In the genomic region with DNA sequence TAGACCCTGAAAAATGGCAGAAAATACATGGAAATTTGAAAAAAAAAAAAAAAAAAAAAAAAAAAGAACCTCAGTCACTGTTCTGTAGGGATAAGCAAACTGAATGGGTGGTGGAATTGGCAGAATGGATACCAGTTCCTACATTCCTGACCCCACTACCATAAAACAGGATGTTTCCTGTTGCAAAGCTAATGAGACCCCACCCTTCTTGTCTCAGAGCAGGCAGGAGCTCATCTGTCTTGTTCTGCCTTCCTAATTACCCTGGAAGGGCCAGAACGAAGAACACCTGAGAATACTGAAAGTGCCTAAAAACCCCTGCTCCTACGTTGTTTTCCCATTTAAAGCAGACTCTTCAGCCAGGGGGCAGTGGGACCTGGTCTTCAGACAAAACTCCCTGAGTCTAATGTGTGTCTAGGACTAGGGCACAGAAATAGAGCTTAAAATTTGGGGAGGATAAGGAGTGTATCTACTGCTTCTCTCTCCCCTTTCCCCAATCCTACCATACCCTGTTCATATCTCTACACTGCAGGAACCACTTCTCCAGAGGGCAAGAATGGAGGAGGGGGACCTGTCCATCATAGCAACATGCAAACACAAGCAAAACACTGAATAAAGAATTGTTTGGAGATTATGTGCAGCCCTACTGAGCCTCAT, we compare ENCODE assay signal across 15 cellular contexts. TPM values are rescaled to one million over a fixed set of nuclear protein-coding genes. Genes with fewer than 3 reads are reported as not detected.
DNase-seq lines count a peak whose midpoint lies in the region; ATAC-seq and TF ChIP-seq lines count a peak whose summit lies in the region.
"Had no signal": no experiment of that assay in that cellular context is flagged by ENCODE, and none has a peak within 500 bp of the region (broad histone marks: within the 10 kb centered on the region; RNA-seq: fewer than 3 reads in every experiment).

No MANE protein-coding gene starts in this region.

- H3K9me3 Mint-ChIP-seq in activated T-cell treated with anti-CD3 and anti-CD28 coated beads, Interleukin-2, amount 50 U/mL, for 24 hours, result no peaks in the 10 kb centered on the region
- H3K9me3 Mint-ChIP-seq in activated naive CD8-positive, alpha-beta T cell treated with anti-CD3 and anti-CD28 coated beads, Interleukin-2, amount 50 U/mL, for 24 hours, result no peaks in the 10 kb centered on the region
- H3K9me3 Mint-ChIP-seq in natural killer cell treated with Interleukin-12 subunit alpha and Interleukin-12 subunit beta and Interleukin-15 and Interleukin-18, amount 100 ng/mL, for 72 hours, result no peaks in the 10 kb centered on the region

- H3K4me1 Mint-ChIP-seq in activated T-cell treated with anti-CD3 and anti-CD28 coated beads, Interleukin-2, amount 50 U/mL, for 24 hours (ENCODE audit: low read depth), result peaks cover 82% of the 10 kb centered on the region
- peaks cover 57% of the 10 kb centered on the region for H3K4me1 Mint-ChIP-seq in activated naive CD8-positive, alpha-beta T cell treated with anti-CD3 and anti-CD28 coated beads, Interleukin-2, amount 50 U/mL, for 24 hours
- H3K4me1 Mint-ChIP-seq in natural killer cell treated with Interleukin-12 subunit alpha and Interleukin-12 subunit beta and Interleukin-15 and Interleukin-18, amount 100 ng/mL, for 72 hours (ENCODE audit: low read depth in 2 of 2), result peaks cover 60 to 64% of the 10 kb centered on the region in 2 donors

- CTCF ChIA-PET in HEK293T (lab: Yijun Ruan, JAX), result interaction anchor here (0.5 to 0.6 kb wide), 2 partner anchors 18 to 27 kb away, joined by 3 read pairs; no protein-coding TSS in a partner anchor

- H3K27ac ChIP-seq in foreskin keratinocyte, result no peak overlapping the region
- H3K27ac ChIP-seq: prostate gland, SJSA1 had no signal

- POLR2A ChIA-PET in HEK293T (lab: Yijun Ruan, JAX), result interaction anchor here (6.4 kb wide), 1 partner anchor 9 kb away, joined by 53 read pairs; a partner anchor contains a TSS

- H3K27me3 Mint-ChIP-seq in activated T-cell treated with anti-CD3 and anti-CD28 coated beads, Interleukin-2, amount 50 U/mL, for 24 hours, result no peaks in the 10 kb centered on the region
- H3K27me3 Mint-ChIP-seq in activated naive CD8-positive, alpha-beta T cell treated with anti-CD3 and anti-CD28 coated beads, Interleukin-2, amount 50 U/mL, for 24 hours, result no peaks in the 10 kb centered on the region
- no peaks in the 10 kb centered on the region for H3K27me3 Mint-ChIP-seq in natural killer cell treated with Interleukin-12 subunit alpha and Interleukin-12 subunit beta and Interleukin-15 and Interleukin-18, amount 100 ng/mL, for 72 hours

- H3K4me1 ChIP-seq in foreskin keratinocyte, result peaks cover 8% of the 10 kb centered on the region

- TF ChIP-seq CTCF in foreskin keratinocyte (conservative IDR thresholded peaks at IDR 0.05), result no peak

- no peak for ATAC-seq in activated naive CD8-positive, alpha-beta T cell treated with anti-CD3 and anti-CD28 coated beads, Interleukin-2, amount 50 U/mL, for 24 hours
- ATAC-seq in natural killer cell treated with Interleukin-12 subunit alpha and Interleukin-12 subunit beta and Interleukin-15 and Interleukin-18, amount 100 ng/mL, for 72 hours, result no peak
- ATAC-seq in foreskin keratinocyte, result no peak

- no peak for DNase-seq in activated T-cell treated with anti-CD3 and anti-CD28 coated beads, Interleukin-2, amount 50 U/mL, for 24 hours
- no peak for DNase-seq in activated T-cell treated with anti-CD3 and anti-CD28 coated beads for 4 hours
- no peak for DNase-seq in HEK293T (ENCODE audit: extremely low spot score)
- no peak for DNase-seq in activated naive CD8-positive, alpha-beta T cell treated with anti-CD3 and anti-CD28 coated beads, Interleukin-2, amount 50 U/mL, for 24 hours
- no peak for DNase-seq in natural killer cell treated with Interleukin-12 subunit alpha and Interleukin-12 subunit beta and Interleukin-15 and Interleukin-18, amount 100 ng/mL, for 72 hours (ENCODE audit: low spot score)
- no peak for DNase-seq in foreskin keratinocyte
- DNase-seq in COLO668 (lab: John Stamatoyannopoulos, UW; ENCODE audit: unreplicated experiment), result no peak
- DNase-seq in NCI-H2029 (lab: John Stamatoyannopoulos, UW), result no peak
- DNase-seq: activated CD4-positive, alpha-beta T cell treated with anti-CD3 and anti-CD28 coated beads, Interleukin-2, amount 50 U/mL, for 48 hours; activated gamma-delta T cell; NCI-H187; NCI-H510A; stomach had no signal

- H3K27ac Mint-ChIP-seq in activated T-cell treated with anti-CD3 and anti-CD28 coated beads, Interleukin-2, amount 50 U/mL, for 24 hours, result peak overlapping the region; percentile 81
- H3K27ac Mint-ChIP-seq in activated naive CD8-positive, alpha-beta T cell treated with anti-CD3 and anti-CD28 coated beads, Interleukin-2, amount 50 U/mL, for 24 hours, result peak overlapping the region; percentile 25
- H3K27ac Mint-ChIP-seq in natural killer cell treated with Interleukin-12 subunit alpha and Interleukin-12 subunit beta and Interleukin-15 and Interleukin-18, amount 100 ng/mL, for 72 hours, result peak overlapping the region; percentile 26 to 77

- no peaks in the 10 kb centered on the region for H3K27me3 ChIP-seq in foreskin keratinocyte
- H3K27me3 ChIP-seq: SJSA1, stomach had no signal

- H3K36me3 Mint-ChIP-seq in activated T-cell treated with anti-CD3 and anti-CD28 coated beads, Interleukin-2, amount 50 U/mL, for 24 hours (ENCODE audit: low read depth), result peaks cover 74% of the 10 kb centered on the region
- peaks cover 63% of the 10 kb centered on the region for H3K36me3 Mint-ChIP-seq in activated naive CD8-positive, alpha-beta T cell treated with anti-CD3 and anti-CD28 coated beads, Interleukin-2, amount 50 U/mL, for 24 hours (ENCODE audit: low read depth)
- peaks cover 25% of the 10 kb centered on the region for H3K36me3 Mint-ChIP-seq in natural killer cell treated with Interleukin-12 subunit alpha and Interleukin-12 subunit beta and Interleukin-15 and Interleukin-18, amount 100 ng/mL, for 72 hours

- H3K4me3 Mint-ChIP-seq in activated T-cell treated with anti-CD3 and anti-CD28 coated beads, Interleukin-2, amount 50 U/mL, for 24 hours, result no peak overlapping the region
- H3K4me3 Mint-ChIP-seq in activated naive CD8-positive, alpha-beta T cell treated with anti-CD3 and anti-CD28 coated beads, Interleukin-2, amount 50 U/mL, for 24 hours, result no peak overlapping the region
- no peak overlapping the region for H3K4me3 Mint-ChIP-seq in natural killer cell treated with Interleukin-12 subunit alpha and Interleukin-12 subunit beta and Interleukin-15 and Interleukin-18, amount 100 ng/mL, for 72 hours

TF ChIP-seq in HEK293T, 16 proteins besides CTCF, POLR2A, EP300 and RAD21:
- TF ChIP-seq FOXK2 (IDR thresholded peaks at IDR 0.05), result no peak
- TF ChIP-seq ZNF384 (IDR thresholded peaks at IDR 0.05), result 0 out of 2 replicates have a peak, but pooled peaks have one; percentile 25
- TF ChIP-seq HDGF (IDR thresholded peaks at IDR 0.05; ENCODE audit: borderline replicate concordance), result no peak

RNA-seq across cellular contexts. Expression of a gene that starts 3.9 kb away (rescaled TPM):
- 1 to 10 TPM in 1 of 2 donors, under 1 TPM in 1; 0.95 to 1.1 TPM for total RNA-seq in natural killer cell treated with Interleukin-12 subunit alpha and Interleukin-12 subunit beta and Interleukin-15 and Interleukin-18, amount 100 ng/mL, for 72 hours
- total RNA-seq in foreskin keratinocyte, result 1.3 TPM in 2 replicates
- polyA plus RNA-seq in foreskin keratinocyte, result 1.6 and 1.7 TPM in 2 replicates

RNA-seq across cellular contexts. Expression of a gene that starts 7.9 kb away (rescaled TPM):
- total RNA-seq in natural killer cell treated with Interleukin-12 subunit alpha and Interleukin-12 subunit beta and Interleukin-15 and Interleukin-18, amount 100 ng/mL, for 72 hours, result 100 to 1,000 TPM; 213 to 481 TPM
- 107 and 114 TPM in 2 replicates for total RNA-seq in foreskin keratinocyte
- polyA plus RNA-seq in foreskin keratinocyte, result 56.0 and 62.1 TPM in 2 replicates

RNA-seq across cellular contexts. Expression of a gene that starts 8.7 kb away (rescaled TPM):
- total RNA-seq in natural killer cell treated with Interleukin-12 subunit alpha and Interleukin-12 subunit beta and Interleukin-15 and Interleukin-18, amount 100 ng/mL, for 72 hours, result 1 to 10 TPM; 4.5 to 8.5 TPM
- total RNA-seq in foreskin keratinocyte, result 5.8 and 7.8 TPM in 2 replicates
- polyA plus RNA-seq in foreskin keratinocyte, result 7.0 and 8.4 TPM in 2 replicates

RNA-seq across cellular contexts. Expression of a gene that starts 15.1 kb away (rescaled TPM):
- total RNA-seq in natural killer cell treated with Interleukin-12 subunit alpha and Interleukin-12 subunit beta and Interleukin-15 and Interleukin-18, amount 100 ng/mL, for 72 hours, result 1 to 10 TPM; 1.4 to 3.8 TPM
- total RNA-seq in foreskin keratinocyte, result 0.54 and 0.60 TPM in 2 replicates
- 0.40 and 0.46 TPM in 2 replicates for polyA plus RNA-seq in foreskin keratinocyte

RNA-seq across cellular contexts. Expression of a gene that starts 19.1 kb away (rescaled TPM):
- 10 to 100 TPM; 22.2 to 23.8 TPM for total RNA-seq in natural killer cell treated with Interleukin-12 subunit alpha and Interleukin-12 subunit beta and Interleukin-15 and Interleukin-18, amount 100 ng/mL, for 72 hours
- 10.9 and 12.0 TPM in 2 replicates for total RNA-seq in foreskin keratinocyte
- 4.1 and 4.9 TPM in 2 replicates for polyA plus RNA-seq in foreskin keratinocyte

Comparison
In these comparisons a context has a peak if more than half of its experiments do, and no peak if none do; other contexts are left out.
1. H3K27ac Mint-ChIP-seq: peak in every context shown above with its lines; median percentile 81 in activated T-cell treated with anti-CD3 and anti-CD28 coated beads, Interleukin-2, amount 50 U/mL, for 24 hours; 52 in natural killer cell treated with Interleukin-12 subunit alpha and Interleukin-12 subunit beta and Interleukin-15 and Interleukin-18, amount 100 ng/mL, for 72 hours; 25 in activated naive CD8-positive, alpha-beta T cell treated with anti-CD3 and anti-CD28 coated beads, Interleukin-2, amount 50 U/mL, for 24 hours.